Comparison of ENCODE assay signal across 1 cellular context in the genomic region with DNA sequence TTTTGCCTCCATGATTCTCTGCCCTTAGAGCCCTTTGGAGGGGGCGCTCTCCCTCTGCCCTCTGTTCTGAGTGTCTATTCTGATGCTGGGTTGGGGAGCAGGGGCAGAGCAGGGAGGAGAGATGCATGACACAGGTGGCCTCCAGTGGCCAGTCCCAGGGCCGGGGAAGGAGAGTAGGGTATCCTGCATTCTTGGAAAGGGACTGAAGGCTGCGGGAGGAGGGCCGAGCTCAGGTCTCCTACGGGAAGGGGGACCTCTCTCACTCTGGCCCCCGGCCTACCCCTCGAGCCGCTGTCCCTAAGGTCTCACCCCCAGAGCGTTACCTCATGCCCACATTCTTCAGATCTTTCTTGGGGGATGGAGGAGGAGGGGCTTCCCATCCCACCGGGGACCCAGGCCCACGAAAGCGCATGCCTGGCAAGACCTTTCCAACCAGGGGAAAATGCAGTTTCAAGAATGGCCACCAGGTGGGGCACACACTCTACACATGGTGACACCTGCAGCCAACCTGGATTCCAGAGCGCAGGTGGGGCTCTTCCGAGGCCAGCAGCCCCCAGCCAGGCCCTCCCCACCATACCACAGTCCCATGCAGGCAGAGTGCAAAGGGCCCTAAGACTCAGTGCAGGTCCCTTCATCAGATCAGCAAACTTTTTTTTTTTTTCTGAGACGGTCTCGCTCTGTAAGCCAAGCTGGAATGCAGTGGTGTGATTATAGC.
A peak's percentile ranks its signal among the peaks of the same experiment; 100 is the strongest.
TF ChIP-seq lines count a peak whose summit lies in the region.

No MANE protein-coding gene starts in this region.

TF ChIP-seq in HepG2, 621 proteins besides CTCF, POLR2A, EP300 and RAD21 (continued from another document):
- no peak for TF ChIP-seq ZNF530 (CRISPR knock-in tag; IDR thresholded peaks at IDR 0.05; ENCODE audit: low read depth)
- no peak for TF ChIP-seq KAT7 (CRISPR knock-in tag; IDR thresholded peaks at IDR 0.05; ENCODE audit: borderline replicate concordance)
- no peak for TF ChIP-seq RELA (CRISPR knock-in tag; IDR thresholded peaks at IDR 0.05)
- TF ChIP-seq ZNF605 (CRISPR knock-in tag; IDR thresholded peaks at IDR 0.05), result no peak
- TF ChIP-seq ZKSCAN8 (CRISPR knock-in tag; IDR thresholded peaks at IDR 0.05; ENCODE audit: borderline replicate concordance), result no peak
- TF ChIP-seq, protein P1, sequence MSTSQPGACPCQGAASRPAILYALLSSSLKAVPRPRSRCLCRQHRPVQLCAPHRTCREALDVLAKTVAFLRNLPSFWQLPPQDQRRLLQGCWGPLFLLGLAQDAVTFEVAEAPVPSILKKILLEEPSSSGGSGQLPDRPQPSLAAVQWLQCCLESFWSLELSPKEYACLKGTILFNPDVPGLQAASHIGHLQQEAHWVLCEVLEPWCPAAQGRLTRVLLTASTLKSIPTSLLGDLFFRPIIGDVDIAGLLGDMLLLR (CRISPR knock-in tag; IDR thresholded peaks at IDR 0.05), result peak; percentile 60; the same call in 1 of the 2 replicates
- peak; percentile 15 for TF ChIP-seq YY1 (IDR thresholded peaks at IDR 0.05; ENCODE audit: insufficient read depth, insufficient replicate concordance, low read depth, low read length)
- TF ChIP-seq, protein P2, sequence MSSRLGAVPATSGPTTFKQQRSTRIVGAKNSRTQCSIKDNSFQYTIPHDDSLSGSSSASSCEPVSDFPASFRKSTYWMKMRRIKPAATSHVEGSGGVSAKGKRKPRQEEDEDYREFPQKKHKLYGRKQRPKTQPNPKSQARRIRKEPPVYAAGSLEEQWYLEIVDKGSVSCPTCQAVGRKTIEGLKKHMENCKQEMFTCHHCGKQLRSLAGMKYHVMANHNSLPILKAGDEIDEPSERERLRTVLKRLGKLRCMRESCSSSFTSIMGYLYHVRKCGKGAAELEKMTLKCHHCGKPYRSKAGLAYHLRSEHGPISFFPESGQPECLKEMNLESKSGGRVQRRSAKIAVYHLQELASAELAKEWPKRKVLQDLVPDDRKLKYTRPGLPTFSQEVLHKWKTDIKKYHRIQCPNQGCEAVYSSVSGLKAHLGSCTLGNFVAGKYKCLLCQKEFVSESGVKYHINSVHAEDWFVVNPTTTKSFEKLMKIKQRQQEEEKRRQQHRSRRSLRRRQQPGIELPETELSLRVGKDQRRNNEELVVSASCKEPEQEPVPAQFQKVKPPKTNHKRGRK (CRISPR knock-in tag; IDR thresholded peaks at IDR 0.05), result no peak
- TF ChIP-seq TRIM24 (CRISPR knock-in tag; IDR thresholded peaks at IDR 0.05), result no peak
- TF ChIP-seq, protein P3, sequence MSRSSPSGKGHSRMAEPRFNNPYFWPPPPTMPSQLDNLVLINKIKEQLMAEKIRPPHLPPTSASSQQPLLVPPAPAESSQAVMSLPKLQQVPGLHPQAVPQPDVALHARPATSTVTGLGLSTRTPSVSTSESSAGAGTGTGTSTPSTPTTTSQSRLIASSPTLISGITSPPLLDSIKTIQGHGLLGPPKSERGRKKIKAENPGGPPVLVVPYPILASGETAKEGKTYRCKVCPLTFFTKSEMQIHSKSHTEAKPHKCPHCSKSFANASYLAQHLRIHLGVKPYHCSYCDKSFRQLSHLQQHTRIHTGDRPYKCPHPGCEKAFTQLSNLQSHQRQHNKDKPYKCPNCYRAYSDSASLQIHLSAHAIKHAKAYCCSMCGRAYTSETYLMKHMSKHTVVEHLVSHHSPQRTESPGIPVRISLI (CRISPR knock-in tag; IDR thresholded peaks at IDR 0.05; ENCODE audit: borderline replicate concordance), result peak; percentile 24; the same call in 1 of the 2 replicates
- TF ChIP-seq, protein P4, sequence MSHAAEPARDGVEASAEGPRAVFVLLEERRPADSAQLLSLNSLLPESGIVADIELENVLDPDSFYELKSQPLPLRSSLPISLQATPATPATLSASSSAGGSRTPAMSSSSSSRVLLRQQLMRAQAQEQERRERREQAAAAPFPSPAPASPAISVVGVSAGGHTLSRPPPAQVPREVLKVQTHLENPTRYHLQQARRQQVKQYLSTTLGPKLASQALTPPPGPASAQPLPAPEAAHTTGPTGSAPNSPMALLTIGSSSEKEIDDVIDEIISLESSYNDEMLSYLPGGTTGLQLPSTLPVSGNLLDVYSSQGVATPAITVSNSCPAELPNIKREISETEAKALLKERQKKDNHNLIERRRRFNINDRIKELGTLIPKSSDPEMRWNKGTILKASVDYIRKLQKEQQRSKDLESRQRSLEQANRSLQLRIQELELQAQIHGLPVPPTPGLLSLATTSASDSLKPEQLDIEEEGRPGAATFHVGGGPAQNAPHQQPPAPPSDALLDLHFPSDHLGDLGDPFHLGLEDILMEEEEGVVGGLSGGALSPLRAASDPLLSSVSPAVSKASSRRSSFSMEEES (CRISPR knock-in tag; IDR thresholded peaks at IDR 0.05), result no peak
- TF ChIP-seq, protein P5, sequence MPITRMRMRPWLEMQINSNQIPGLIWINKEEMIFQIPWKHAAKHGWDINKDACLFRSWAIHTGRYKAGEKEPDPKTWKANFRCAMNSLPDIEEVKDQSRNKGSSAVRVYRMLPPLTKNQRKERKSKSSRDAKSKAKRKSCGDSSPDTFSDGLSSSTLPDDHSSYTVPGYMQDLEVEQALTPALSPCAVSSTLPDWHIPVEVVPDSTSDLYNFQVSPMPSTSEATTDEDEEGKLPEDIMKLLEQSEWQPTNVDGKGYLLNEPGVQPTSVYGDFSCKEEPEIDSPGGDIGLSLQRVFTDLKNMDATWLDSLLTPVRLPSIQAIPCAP (CRISPR knock-in tag; IDR thresholded peaks at IDR 0.05; ENCODE audit: low read depth), result no peak
- TF ChIP-seq, protein P6, sequence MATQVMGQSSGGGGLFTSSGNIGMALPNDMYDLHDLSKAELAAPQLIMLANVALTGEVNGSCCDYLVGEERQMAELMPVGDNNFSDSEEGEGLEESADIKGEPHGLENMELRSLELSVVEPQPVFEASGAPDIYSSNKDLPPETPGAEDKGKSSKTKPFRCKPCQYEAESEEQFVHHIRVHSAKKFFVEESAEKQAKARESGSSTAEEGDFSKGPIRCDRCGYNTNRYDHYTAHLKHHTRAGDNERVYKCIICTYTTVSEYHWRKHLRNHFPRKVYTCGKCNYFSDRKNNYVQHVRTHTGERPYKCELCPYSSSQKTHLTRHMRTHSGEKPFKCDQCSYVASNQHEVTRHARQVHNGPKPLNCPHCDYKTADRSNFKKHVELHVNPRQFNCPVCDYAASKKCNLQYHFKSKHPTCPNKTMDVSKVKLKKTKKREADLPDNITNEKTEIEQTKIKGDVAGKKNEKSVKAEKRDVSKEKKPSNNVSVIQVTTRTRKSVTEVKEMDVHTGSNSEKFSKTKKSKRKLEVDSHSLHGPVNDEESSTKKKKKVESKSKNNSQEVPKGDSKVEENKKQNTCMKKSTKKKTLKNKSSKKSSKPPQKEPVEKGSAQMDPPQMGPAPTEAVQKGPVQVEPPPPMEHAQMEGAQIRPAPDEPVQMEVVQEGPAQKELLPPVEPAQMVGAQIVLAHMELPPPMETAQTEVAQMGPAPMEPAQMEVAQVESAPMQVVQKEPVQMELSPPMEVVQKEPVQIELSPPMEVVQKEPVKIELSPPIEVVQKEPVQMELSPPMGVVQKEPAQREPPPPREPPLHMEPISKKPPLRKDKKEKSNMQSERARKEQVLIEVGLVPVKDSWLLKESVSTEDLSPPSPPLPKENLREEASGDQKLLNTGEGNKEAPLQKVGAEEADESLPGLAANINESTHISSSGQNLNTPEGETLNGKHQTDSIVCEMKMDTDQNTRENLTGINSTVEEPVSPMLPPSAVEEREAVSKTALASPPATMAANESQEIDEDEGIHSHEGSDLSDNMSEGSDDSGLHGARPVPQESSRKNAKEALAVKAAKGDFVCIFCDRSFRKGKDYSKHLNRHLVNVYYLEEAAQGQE (IDR thresholded peaks at IDR 0.05; ENCODE audit: borderline replicate concordance in 1 of 2, low read depth in 1 of 2, low read length in 2 of 2), result no peak
- peak; percentile 57 for TF ChIP-seq SALL1 (CRISPR knock-in tag; IDR thresholded peaks at IDR 0.05)
- TF ChIP-seq PAX8 (CRISPR knock-in tag; IDR thresholded peaks at IDR 0.05; ENCODE audit: borderline replicate concordance), result no peak
- TF ChIP-seq CHD2 (IDR thresholded peaks at IDR 0.05; ENCODE audit: low read depth, low read length), result no peak
- no peak for TF ChIP-seq RBM39 (IDR thresholded peaks at IDR 0.05; ENCODE audit: low read depth, low read length, poor library complexity, severe bottlenecking)
- TF ChIP-seq, protein P7, sequence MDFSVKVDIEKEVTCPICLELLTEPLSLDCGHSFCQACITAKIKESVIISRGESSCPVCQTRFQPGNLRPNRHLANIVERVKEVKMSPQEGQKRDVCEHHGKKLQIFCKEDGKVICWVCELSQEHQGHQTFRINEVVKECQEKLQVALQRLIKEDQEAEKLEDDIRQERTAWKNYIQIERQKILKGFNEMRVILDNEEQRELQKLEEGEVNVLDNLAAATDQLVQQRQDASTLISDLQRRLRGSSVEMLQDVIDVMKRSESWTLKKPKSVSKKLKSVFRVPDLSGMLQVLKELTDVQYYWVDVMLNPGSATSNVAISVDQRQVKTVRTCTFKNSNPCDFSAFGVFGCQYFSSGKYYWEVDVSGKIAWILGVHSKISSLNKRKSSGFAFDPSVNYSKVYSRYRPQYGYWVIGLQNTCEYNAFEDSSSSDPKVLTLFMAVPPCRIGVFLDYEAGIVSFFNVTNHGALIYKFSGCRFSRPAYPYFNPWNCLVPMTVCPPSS (IDR thresholded peaks at IDR 0.05), result no peak
- no peak for TF ChIP-seq ZNF672 (CRISPR knock-in tag; IDR thresholded peaks at IDR 0.05)
- TF ChIP-seq, protein P8, sequence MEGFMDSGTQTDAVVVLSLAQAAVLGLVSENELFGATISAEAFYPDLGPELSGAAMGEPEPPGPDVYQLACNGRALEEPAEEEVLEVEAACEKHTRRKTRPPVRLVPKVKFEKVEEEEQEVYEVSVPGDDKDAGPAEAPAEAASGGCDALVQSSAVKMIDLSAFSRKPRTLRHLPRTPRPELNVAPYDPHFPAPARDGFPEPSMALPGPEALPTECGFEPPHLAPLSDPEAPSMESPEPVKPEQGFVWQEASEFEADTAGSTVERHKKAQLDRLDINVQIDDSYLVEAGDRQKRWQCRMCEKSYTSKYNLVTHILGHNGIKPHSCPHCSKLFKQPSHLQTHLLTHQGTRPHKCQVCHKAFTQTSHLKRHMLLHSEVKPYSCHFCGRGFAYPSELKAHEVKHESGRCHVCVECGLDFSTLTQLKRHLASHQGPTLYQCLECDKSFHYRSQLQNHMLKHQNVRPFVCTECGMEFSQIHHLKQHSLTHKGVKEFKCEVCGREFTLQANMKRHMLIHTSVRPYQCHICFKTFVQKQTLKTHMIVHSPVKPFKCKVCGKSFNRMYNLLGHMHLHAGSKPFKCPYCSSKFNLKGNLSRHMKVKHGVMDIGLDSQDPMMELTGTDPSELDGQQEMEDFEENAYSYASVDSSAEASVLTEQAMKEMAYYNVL (CRISPR knock-in tag; IDR thresholded peaks at IDR 0.05; ENCODE audit: borderline replicate concordance), result no peak
- TF ChIP-seq ZFY (CRISPR knock-in tag; IDR thresholded peaks at IDR 0.05), result no peak
- TF ChIP-seq GATAD2A (CRISPR knock-in tag; IDR thresholded peaks at IDR 0.05), result no peak
- no peak for TF ChIP-seq HOXA7 (CRISPR knock-in tag; IDR thresholded peaks at IDR 0.05)
- TF ChIP-seq TSC22D2 (CRISPR knock-in tag; IDR thresholded peaks at IDR 0.05; ENCODE audit: borderline replicate concordance), result no peak
- TF ChIP-seq KMT2A (CRISPR knock-in tag; IDR thresholded peaks at IDR 0.05), result no peak
- TF ChIP-seq ZNF10 (CRISPR knock-in tag; IDR thresholded peaks at IDR 0.05; ENCODE audit: borderline replicate concordance, low read depth), result no peak
- 0 out of 2 replicates have a peak, but pooled peaks have one; percentile 8 for TF ChIP-seq ZNF263 (CRISPR knock-in tag; IDR thresholded peaks at IDR 0.05)
- TF ChIP-seq, protein P9, sequence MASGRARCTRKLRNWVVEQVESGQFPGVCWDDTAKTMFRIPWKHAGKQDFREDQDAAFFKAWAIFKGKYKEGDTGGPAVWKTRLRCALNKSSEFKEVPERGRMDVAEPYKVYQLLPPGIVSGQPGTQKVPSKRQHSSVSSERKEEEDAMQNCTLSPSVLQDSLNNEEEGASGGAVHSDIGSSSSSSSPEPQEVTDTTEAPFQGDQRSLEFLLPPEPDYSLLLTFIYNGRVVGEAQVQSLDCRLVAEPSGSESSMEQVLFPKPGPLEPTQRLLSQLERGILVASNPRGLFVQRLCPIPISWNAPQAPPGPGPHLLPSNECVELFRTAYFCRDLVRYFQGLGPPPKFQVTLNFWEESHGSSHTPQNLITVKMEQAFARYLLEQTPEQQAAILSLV (CRISPR knock-in tag; IDR thresholded peaks at IDR 0.05; ENCODE audit: borderline replicate concordance), result 0 out of 2 replicates have a peak, but pooled peaks have one; percentile 43
- TF ChIP-seq, protein P10, sequence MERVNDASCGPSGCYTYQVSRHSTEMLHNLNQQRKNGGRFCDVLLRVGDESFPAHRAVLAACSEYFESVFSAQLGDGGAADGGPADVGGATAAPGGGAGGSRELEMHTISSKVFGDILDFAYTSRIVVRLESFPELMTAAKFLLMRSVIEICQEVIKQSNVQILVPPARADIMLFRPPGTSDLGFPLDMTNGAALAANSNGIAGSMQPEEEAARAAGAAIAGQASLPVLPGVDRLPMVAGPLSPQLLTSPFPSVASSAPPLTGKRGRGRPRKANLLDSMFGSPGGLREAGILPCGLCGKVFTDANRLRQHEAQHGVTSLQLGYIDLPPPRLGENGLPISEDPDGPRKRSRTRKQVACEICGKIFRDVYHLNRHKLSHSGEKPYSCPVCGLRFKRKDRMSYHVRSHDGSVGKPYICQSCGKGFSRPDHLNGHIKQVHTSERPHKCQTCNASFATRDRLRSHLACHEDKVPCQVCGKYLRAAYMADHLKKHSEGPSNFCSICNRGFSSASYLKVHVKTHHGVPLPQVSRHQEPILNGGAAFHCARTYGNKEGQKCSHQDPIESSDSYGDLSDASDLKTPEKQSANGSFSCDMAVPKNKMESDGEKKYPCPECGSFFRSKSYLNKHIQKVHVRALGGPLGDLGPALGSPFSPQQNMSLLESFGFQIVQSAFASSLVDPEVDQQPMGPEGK (CRISPR knock-in tag; IDR thresholded peaks at IDR 0.05), result peak; percentile 76
